25 cellular contexts compared by ENCODE assay signal in the genomic region with DNA sequence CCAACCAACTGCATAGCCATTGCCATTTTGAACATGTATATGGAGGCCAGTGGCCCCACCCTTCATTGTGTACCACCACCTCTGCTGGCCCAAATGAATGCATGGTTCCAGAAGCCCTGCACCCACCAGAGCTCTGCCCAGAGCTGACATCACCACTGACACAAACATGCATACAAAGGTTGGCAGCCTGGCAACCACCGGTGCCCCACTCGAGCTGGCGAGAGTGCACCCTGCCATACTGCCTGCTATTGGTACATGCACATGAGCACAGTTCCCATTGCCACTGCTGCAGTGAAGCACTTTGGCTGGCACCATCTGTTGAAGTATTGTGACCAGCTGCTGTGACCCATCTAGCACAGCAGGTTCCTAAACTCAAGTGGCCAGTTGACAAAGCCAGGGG.
"Had no signal": no experiment of that assay in that cellular context is flagged by ENCODE, and none has a peak within 500 bp of the region (broad histone marks: within the 10 kb centered on the region; RNA-seq: fewer than 3 reads in every experiment).

No MANE protein-coding gene starts in this region.

- H3K4me3 ChIP-seq: heart right ventricle, lung, neural progenitor cell, stomach, suprapubic skin, tibial nerve, uterus had no signal

- H3K4me1 ChIP-seq: heart right ventricle, neural progenitor cell, stomach, suprapubic skin, tibial nerve, uterus had no signal

- H3K36me3 ChIP-seq: heart right ventricle, neural progenitor cell, stomach, suprapubic skin, tibial nerve, uterus, WERI-Rb-1 had no signal

- H3K27ac ChIP-seq: heart right ventricle, neural progenitor cell, stomach, suprapubic skin, tibial nerve, uterus, WERI-Rb-1 had no signal

- H3K9me3 ChIP-seq: suprapubic skin, tibial nerve, uterus had no signal

- DNase-seq: activated CD4-positive, alpha-beta T cell treated with anti-CD3 and anti-CD28 coated beads, Interleukin-2, amount 50 U/mL, for 1 hour; activated CD4-positive, CD25-positive, alpha-beta regulatory T cell treated with anti-CD3 and anti-CD28 coated beads, Interleukin-2, amount 50 U/mL, for 72 hours; activated CD8-positive, alpha-beta T cell treated with anti-CD3 and anti-CD28 coated beads, Interleukin-2, amount 10 ng/mL, durations not matched to agents 7 days and 5 days; activated gamma-delta T cell treated with Interleukin-2 at 50 U/mL for 16 hours; anterior cingulate cortex; caudate nucleus; dermis blood vessel endothelial cell; effector CD8-positive, alpha-beta T cell; erythroblast; foreskin fibroblast; heart right ventricle; islet precursor cell; left colon; naive thymus-derived CD8-positive, alpha-beta T cell; small intestine; stimulated activated CD4-positive, alpha-beta T cell treated with anti-CD3 and anti-CD28 coated beads, Interleukin-2, amount 100 ng/mL, for 24 hours; stomach; uterus; WERI-Rb-1 had no signal

- H3K27me3 ChIP-seq: heart right ventricle, neural progenitor cell, stomach, suprapubic skin, tibial nerve, uterus had no signal

- ATAC-seq: activated CD8-positive, alpha-beta T cell treated with anti-CD3 and anti-CD28 coated beads, Interleukin-2, amount 10 ng/mL, durations not matched to agents 7 days and 5 days; left colon; naive thymus-derived CD8-positive, alpha-beta T cell; sciatic nerve; stimulated activated memory B cell treated with anti-CD40 and anti-IgM and Interleukin-4, amounts not matched to agents 10 μg/mL and 1 μg/mL and 100 μg/mL, for 72 hours had no signal
